ENCODE assay signal across 24 cellular contexts in genomic region chr15:101596633-101597032, GRCh38.
"Had no signal": no experiment of that assay in that cellular context is flagged by ENCODE, and none has a peak within 500 bp of the region (broad histone marks: within the 10 kb centered on the region; RNA-seq: fewer than 3 reads in every experiment).

No MANE protein-coding gene starts in this region.

- H3K36me3 ChIP-seq: colonic mucosa, esophagus squamous epithelium, gastrocnemius medialis, heart right ventricle, left lung, lower lobe of right lung had no signal

- H3K27me3 ChIP-seq: colonic mucosa, gastrocnemius medialis had no signal

- H3K4me3 ChIP-seq: colonic mucosa, esophagus squamous epithelium, gastrocnemius medialis, heart right ventricle, left lung, lower lobe of right lung, mucosa of descending colon had no signal

- FAIRE-seq: endometrium, islet of Langerhans, keratinocyte had no signal

- H3K4me1 ChIP-seq: colonic mucosa, esophagus squamous epithelium, gastrocnemius medialis, left lung, lower lobe of right lung had no signal

- H3K27ac ChIP-seq: colonic mucosa, epithelial cell of prostate, esophagus squamous epithelium, gastrocnemius medialis, heart right ventricle, left lung, lower lobe of right lung had no signal

- H3K9me3 ChIP-seq: colonic mucosa, esophagus squamous epithelium, gastrocnemius medialis, mucosa of descending colon had no signal

- ATAC-seq: effector memory CD8-positive, alpha-beta T cell; esophagus mucosa; gastrocnemius medialis; heart right ventricle; left cardiac atrium; left lung; left ventricle myocardium superior; lower lobe of right lung; mucosa of descending colon had no signal

- DNase-seq: colonic mucosa; cortex of kidney; effector CD8-positive, alpha-beta T cell; effector memory CD8-positive, alpha-beta T cell; endodermal cell; esophagus squamous epithelium; foreskin melanocyte; gastrocnemius medialis; glutamatergic neuron; head of caudate nucleus; heart right ventricle; hippocampal formation; left cardiac atrium; left lung; lower lobe of right lung; mesenchymal stem cell; mucosa of descending colon; naive B cell had no signal
